ENCODE assay signal across 8 cellular contexts in the genomic region with DNA sequence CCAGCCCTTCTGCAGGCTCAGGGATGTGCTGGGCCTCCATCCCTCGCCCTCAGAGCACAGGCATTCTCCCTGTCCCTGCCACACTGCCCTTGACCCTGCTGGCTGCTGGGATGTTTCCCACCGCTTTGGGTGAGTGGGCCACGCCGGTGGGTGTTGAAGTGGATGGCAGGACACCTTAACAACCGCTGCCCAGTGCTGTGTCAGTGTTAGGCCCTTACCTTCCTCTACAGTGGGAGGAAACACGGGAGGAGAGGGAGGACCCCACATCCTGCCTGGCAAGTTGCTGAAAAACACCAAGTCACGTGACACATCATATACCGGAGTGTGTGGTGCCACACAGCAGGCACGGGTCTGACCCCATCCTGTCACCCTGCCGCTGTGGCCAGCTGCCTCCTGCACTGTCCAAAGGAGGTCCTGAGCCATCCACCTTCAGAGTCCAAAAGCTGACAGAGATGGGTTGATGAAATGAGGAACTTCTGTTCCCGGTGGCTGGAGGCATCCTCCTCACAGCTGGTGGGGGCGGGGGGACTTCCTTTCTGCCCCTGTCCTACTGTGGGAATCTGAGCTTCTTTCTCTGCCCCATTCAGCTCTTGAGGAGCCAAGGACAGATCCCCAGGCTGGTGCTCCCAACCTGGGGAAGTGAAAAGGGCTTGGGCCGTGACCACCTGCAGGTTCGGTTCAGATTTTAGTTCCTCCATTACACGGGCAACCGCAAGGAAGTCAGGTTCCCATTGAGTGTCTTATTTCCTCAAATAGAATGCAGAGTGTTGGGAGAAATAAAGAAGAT. TPM values are rescaled to one million over a fixed set of nuclear protein-coding genes. Genes with fewer than 3 reads are reported as not detected.
DNase-seq lines count a peak whose midpoint lies in the region; ATAC-seq and TF ChIP-seq lines count a peak whose summit lies in the region.

No MANE protein-coding gene starts in this region.

- H3K36me3 ChIP-seq in mucosa of descending colon (ENCODE audit: low read depth) (no peaks in the 10 kb centered on the region), tibial nerve (no peaks in the 10 kb centered on the region)

- H3K4me1 ChIP-seq in mucosa of descending colon (ENCODE audit: low read depth), result peaks cover 15% of the 10 kb centered on the region
- peaks cover 0 to 15% (median 9%) of the 10 kb centered on the region in 4 donors for H3K4me1 ChIP-seq in tibial nerve

- peaks cover 0 to 12% of the 10 kb centered on the region in 2 donors for H3K27me3 ChIP-seq in tibial nerve

- DNase-seq in NOMO-1 treated with dmso at 0.1 percent for 144 hours (lab: John Stamatoyannopoulos, UW; ENCODE audit: unreplicated experiment) (peak; percentile 37), activated T-helper 1 cell treated with Interleukin-2 at 50 U/mL for 16 hours (ENCODE audit: low read depth) (peak; percentile 61), mucosa of descending colon (peak in 2 of 3 donors; percentile 50 to 83), D341Med (ENCODE audit: low spot score) (no peak), NCI-H82 treated with DMSO at 0.1 percent for 48 hours (lab: John Stamatoyannopoulos, UW; ENCODE audit: unreplicated experiment) (no peak), NCI-H2029 (lab: John Stamatoyannopoulos, UW) (no peak), tibial nerve (ENCODE audit: low spot score in 2 of 2) (no peak)

- TF ChIP-seq EP300 in tibial nerve (IDR thresholded peaks at IDR 0.05), result no peak

- H3K9me3 ChIP-seq in mucosa of descending colon (no peaks in the 10 kb centered on the region), tibial nerve (no peaks in the 10 kb centered on the region)

- peak; percentile 64 for ATAC-seq in mucosa of descending colon

- TF ChIP-seq POLR2A in GM18526 (IDR thresholded peaks at IDR 0.05; ENCODE audit: extremely low read depth, insufficient read length), result peak; percentile 58
- TF ChIP-seq POLR2A in tibial nerve (IDR thresholded peaks at IDR 0.05), result no peak

- no peak for TF ChIP-seq CTCF in mucosa of descending colon (IDR thresholded peaks at IDR 0.05)
- no peak for TF ChIP-seq CTCF in tibial nerve (IDR thresholded peaks at IDR 0.05)

- 59 to 60% methylated on average over 15 to 16 of the region's 16 CpGs for WGBS in tibial nerve, 2 donors

- H3K27ac ChIP-seq in tibial nerve, result peak overlapping the region in 1 of 4 donors; percentile 62

- intact Hi-C loops in mucosa of descending colon (cut with DNase I, micrococcal nuclease), result no loop called here

- H3K4me3 ChIP-seq in mucosa of descending colon, result no peak overlapping the region
- H3K4me3 ChIP-seq in tibial nerve, result peak overlapping the region in 1 of 4 donors; percentile 5

RNA-seq across cellular contexts. Expression of a gene that starts 3.2 kb away (rescaled TPM):
- total RNA-seq in mucosa of descending colon (10 to 100 TPM in 2 of 3 donors, 1 to 10 TPM in 1; 3.8 to 17.7 (median 15.6) TPM), tibial nerve (10 to 100 TPM; 13.2 to 50.7 (median 23.7) TPM)

RNA-seq across cellular contexts. Expression of a gene that starts 38.5 kb away (rescaled TPM):
- total RNA-seq in mucosa of descending colon, result 10 to 100 TPM; 29.1 to 33.7 (median 31.0) TPM
- total RNA-seq in tibial nerve, result 10 to 100 TPM; 32.0 to 58.2 (median 37.2) TPM

RNA-seq across cellular contexts. Expression of a gene that starts 45.2 kb away (rescaled TPM):
- total RNA-seq in mucosa of descending colon (10 to 100 TPM; 14.2 to 20.6 (median 19.2) TPM), tibial nerve (10 to 100 TPM; 16.7 to 37.4 (median 26.1) TPM)

Comparison
In these comparisons a context has a peak if more than half of its experiments do, and no peak if none do; other contexts are left out.
1. DNase-seq: peak in NOMO-1 treated with dmso at 0.1 percent for 144 hours (single experiment), activated T-helper 1 cell treated with Interleukin-2 at 50 U/mL for 16 hours (single experiment) and mucosa of descending colon (2 of 3); none in D341Med (single experiment), NCI-H82 treated with DMSO at 0.1 percent for 48 hours (single experiment), NCI-H2029 (single experiment) and tibial nerve (0 of 2).